ENCODE assay signal across 9 cellular contexts in the genomic region with DNA sequence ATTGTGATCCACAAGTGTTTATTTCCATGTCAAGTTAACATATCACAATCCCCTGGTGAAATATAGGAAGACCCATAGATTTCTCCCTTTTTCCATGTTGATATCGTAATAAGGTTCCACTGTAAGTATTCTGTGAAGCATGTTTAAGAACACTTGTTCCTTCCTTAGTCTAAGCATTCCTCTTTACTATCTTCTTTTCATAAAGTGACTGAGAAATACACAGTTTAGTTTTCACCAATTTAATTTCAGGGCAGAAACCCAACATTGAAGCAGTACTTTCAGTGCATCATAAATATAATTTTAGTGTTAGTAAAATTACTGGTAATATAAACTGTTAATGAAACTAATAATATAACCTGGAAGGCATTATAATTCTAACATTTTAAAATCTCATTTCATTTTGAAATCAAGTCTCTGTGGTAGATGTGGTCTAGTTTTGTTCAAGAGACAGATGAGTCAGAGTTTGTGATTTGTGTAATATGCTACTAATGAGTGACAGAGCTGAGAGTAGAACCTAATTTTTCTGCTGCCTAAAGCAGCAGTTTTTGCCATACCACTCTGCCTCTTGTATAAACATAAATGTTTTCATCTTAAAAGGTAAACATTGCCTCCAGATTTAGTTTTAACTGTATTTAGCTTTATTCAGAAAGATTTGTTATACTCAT.
A peak's percentile ranks its signal among the peaks of the same experiment; 100 is the strongest.
DNase-seq lines count a peak whose midpoint lies in the region; ATAC-seq and TF ChIP-seq lines count a peak whose summit lies in the region.
"Had no signal": no experiment of that assay in that cellular context is flagged by ENCODE, and none has a peak within 500 bp of the region (broad histone marks: within the 10 kb centered on the region; RNA-seq: fewer than 3 reads in every experiment).

No MANE protein-coding gene starts in this region.

- H3K9me3 Mint-ChIP-seq in CD4-positive, alpha-beta T cell = no peaks in the 10 kb centered on the region
- H3K9me3 Mint-ChIP-seq: CD4-positive, CD25-positive, alpha-beta regulatory T cell had no signal

- H3K4me1 Mint-ChIP-seq in CD4-positive, alpha-beta T cell (ENCODE audit: low read depth) = peaks cover 37% of the 10 kb centered on the region

- TF ChIP-seq CTCF in CD4-positive, alpha-beta T cell (IDR thresholded peaks at IDR 0.05) = no peak
- no peak for TF ChIP-seq CTCF in choroid plexus epithelial cell (conservative IDR thresholded peaks at IDR 0.05; ENCODE audit: low read depth, low read length)

- no peak overlapping the region for H3K4me3 Mint-ChIP-seq in CD4-positive, alpha-beta T cell
- H3K4me3 Mint-ChIP-seq: CD4-positive, CD25-positive, alpha-beta regulatory T cell had no signal

- peaks cover 95% of the 10 kb centered on the region for H3K36me3 Mint-ChIP-seq in CD4-positive, alpha-beta T cell (ENCODE audit: low read depth)

- ATAC-seq in CD4-positive, alpha-beta T cell (ENCODE audit: poor library complexity) = no peak
- ATAC-seq in GM19438 (IDR thresholded peaks at IDR 0.05; ENCODE audit: low read depth, unreplicated experiment) = peak; percentile 80
- ATAC-seq in HG03175 (IDR thresholded peaks at IDR 0.05; ENCODE audit: unreplicated experiment) = peak; percentile 96
- ATAC-seq in HG02642 (IDR thresholded peaks at IDR 0.05; ENCODE audit: poor library complexity, unreplicated experiment) = no peak
- no peak for ATAC-seq in HG02970 (IDR thresholded peaks at IDR 0.05; ENCODE audit: low FRiP score, unreplicated experiment)

- POLR2A ChIA-PET in CD4-positive, alpha-beta T cell (lab: Charles Lee) = interaction anchor here (1.0 kb wide), 1 partner anchor 80 kb away, joined by 3 read pairs; the partner anchor contains the start of gene NPAT

- no peaks in the 10 kb centered on the region for H3K27me3 ChIP-seq in CD4-positive, alpha-beta T cell (ENCODE audit: control insufficient read depth, insufficient read depth, low read length)

- CTCF ChIA-PET in CD4-positive, alpha-beta T cell (lab: Charles Lee) = no interaction called here

- H3K4me3 ChIP-seq in choroid plexus epithelial cell (ENCODE audit: low read depth, low read length) = no peak overlapping the region

- peak overlapping the region; percentile 76 for H3K27ac Mint-ChIP-seq in CD4-positive, alpha-beta T cell

- DNase-seq in CD4-positive, alpha-beta T cell = no peak
- DNase-seq in choroid plexus epithelial cell (ENCODE audit: low read depth) (peak; percentile 68), OCI-M1 (lab: John Stamatoyannopoulos, UW) (no peak), foreskin melanocyte (no peak)

- intact Hi-C loops in CD4-positive, alpha-beta T cell (cut with DNase I, micrococcal nuclease) = loop anchor here in 1 of 2 experiments (5.0 kb wide), 1 partner anchor 135 kb away; no protein-coding TSS in a partner anchor

- no peaks in the 10 kb centered on the region for H3K27me3 Mint-ChIP-seq in CD4-positive, alpha-beta T cell
- H3K27me3 Mint-ChIP-seq: CD4-positive, CD25-positive, alpha-beta regulatory T cell had no signal

- H3K9me3 ChIP-seq in CD4-positive, alpha-beta T cell (ENCODE audit: control insufficient read depth, low read length) = no peaks in the 10 kb centered on the region

- no peak overlapping the region for H3K27ac ChIP-seq in CD4-positive, alpha-beta T cell (ENCODE audit: low read depth, low read length)

Comparison
In these comparisons a context has a peak if more than half of its experiments do, and no peak if none do; other contexts are left out.
1. ATAC-seq: peak in GM19438 (single experiment) and HG03175 (single experiment); none in CD4-positive, alpha-beta T cell (single experiment), HG02642 (single experiment) and HG02970 (single experiment).